In genomic region chr6:169751242-169752073, GRCh38 we compare ENCODE assay signal across 8 cellular contexts. TPM values are rescaled to one million over a fixed set of nuclear protein-coding genes. Genes with fewer than 3 reads are reported as not detected.
DNase-seq lines count a peak whose midpoint lies in the region; ATAC-seq and FAIRE-seq lines count a peak whose summit lies in the region.

DYNLT2 (minus strand) TSS chr6:169751572; CDS start chr6:169751458, 114 bp downstream.
ERMARD (plus strand) TSS chr6:169751622; CDS start chr6:169751658, 36 bp downstream.

- CTCF ChIA-PET in activated CD8-positive, alpha-beta memory T cell treated with anti-CD3 and anti-CD28 coated beads, Interleukin-2, amount 10 ng/mL, durations not matched to agents 7 days and 5 days (lab: Charles Lee): interaction anchor here (1.1 to 1.7 kb wide), 3 partner anchors 29 to 344 kb away, joined by 3 to 9 read pairs (median 3); no protein-coding TSS in a partner anchor

- peaks cover 1% of the 10 kb centered on the region for H3K9me3 Mint-ChIP-seq in activated CD8-positive, alpha-beta memory T cell treated with anti-CD3 and anti-CD28 coated beads, Interleukin-2, amount 10 ng/mL, durations not matched to agents 7 days and 5 days (ENCODE audit: low read depth)

- DNase-seq in Caki2 (ENCODE audit: low read depth) (peak; percentile 94), HTR-8/SVneo (ENCODE audit: insufficient read length, low spot score) (peak; percentile 84), NOMO-1 (lab: John Stamatoyannopoulos, UW; ENCODE audit: unreplicated experiment in 2 of 2) (peak; percentile 84 to 92), mesenteric fat pad (ENCODE audit: low spot score) (peak; percentile 98)
- DNase-seq in activated CD8-positive, alpha-beta memory T cell treated with anti-CD3 and anti-CD28 coated beads, Interleukin-2, amount 10 ng/mL, durations not matched to agents 7 days and 5 days: peak; percentile 96
- peak; percentile 90 for DNase-seq in stimulated activated CD8-positive, alpha-beta memory T cell treated with anti-CD3 and anti-CD28 coated beads, Interleukin-15, amount 100 ng/mL, for 1 hour (ENCODE audit: low read depth)

- in situ Hi-C loops in Caki2 (cut with HindIII; ENCODE audit: low pct_unique_long_range_greater_than_20kb, low sequenced_read_pairs): no loop called here

- peak; percentile 96 for ATAC-seq in GM21381 (IDR thresholded peaks at IDR 0.05; ENCODE audit: unreplicated experiment)
- peak; percentile 98 for ATAC-seq in activated CD8-positive, alpha-beta memory T cell treated with anti-CD3 and anti-CD28 coated beads, Interleukin-2, amount 10 ng/mL, durations not matched to agents 7 days and 5 days

- peak; percentile 67 for FAIRE-seq in HTR-8/SVneo (lab: Jason Lieb, UNC)

- H3K36me3 Mint-ChIP-seq in activated CD8-positive, alpha-beta memory T cell treated with anti-CD3 and anti-CD28 coated beads, Interleukin-2, amount 10 ng/mL, durations not matched to agents 7 days and 5 days: peaks cover 19% of the 10 kb centered on the region

- peaks cover 26% of the 10 kb centered on the region for H3K4me1 Mint-ChIP-seq in activated CD8-positive, alpha-beta memory T cell treated with anti-CD3 and anti-CD28 coated beads, Interleukin-2, amount 10 ng/mL, durations not matched to agents 7 days and 5 days

- H3K27me3 ChIP-seq in endocrine pancreas (ENCODE audit: control insufficient read depth, insufficient read depth, low read length): no peaks in the 10 kb centered on the region

- H3K4me3 Mint-ChIP-seq in activated CD8-positive, alpha-beta memory T cell treated with anti-CD3 and anti-CD28 coated beads, Interleukin-2, amount 10 ng/mL, durations not matched to agents 7 days and 5 days: peak within 1 kb of the TSS; percentile 89

- peak within 1 kb of the TSS; percentile 95 for H3K9ac ChIP-seq in endocrine pancreas (ENCODE audit: control insufficient read depth, insufficient read depth, low read length)

- peak within 1 kb of the TSS; percentile 94 for H3K4me3 ChIP-seq in endocrine pancreas (ENCODE audit: control insufficient read depth, insufficient read depth, low read length)

- no peaks in the 10 kb centered on the region for H3K36me3 ChIP-seq in endocrine pancreas (ENCODE audit: control insufficient read depth, insufficient read depth, low read length)

- H3K4me1 ChIP-seq in endocrine pancreas (ENCODE audit: control insufficient read depth, insufficient read depth, low read length): peaks cover 18% of the 10 kb centered on the region

- peak within 1 kb of the TSS; percentile 98 for H3K27ac Mint-ChIP-seq in activated CD8-positive, alpha-beta memory T cell treated with anti-CD3 and anti-CD28 coated beads, Interleukin-2, amount 10 ng/mL, durations not matched to agents 7 days and 5 days

- no peaks in the 10 kb centered on the region for H3K27me3 Mint-ChIP-seq in activated CD8-positive, alpha-beta memory T cell treated with anti-CD3 and anti-CD28 coated beads, Interleukin-2, amount 10 ng/mL, durations not matched to agents 7 days and 5 days

- H3K9me3 ChIP-seq in endocrine pancreas (ENCODE audit: control insufficient read depth, low read length): no peaks in the 10 kb centered on the region

RNA-seq across cellular contexts. Expression of gene DYNLT2, which starts in this region (rescaled TPM):
- total RNA-seq in Caki2 (2014; rRNA removed; shearing (Covaris generic); ENCODE audit: low replicate concordance): 0.54 and 0.81 TPM in 2 replicates
- 1 to 10 TPM; 2.0 to 3.3 TPM for total RNA-seq in activated CD8-positive, alpha-beta memory T cell treated with anti-CD3 and anti-CD28 coated beads, Interleukin-2, amount 10 ng/mL, durations not matched to agents 7 days and 5 days
- 0.71 TPM for total RNA-seq in mesenteric fat pad

RNA-seq across cellular contexts. Expression of gene ERMARD, which starts in this region (rescaled TPM):
- 9.6 and 22.8 TPM in 2 replicates for total RNA-seq in Caki2 (2014; rRNA removed; shearing (Covaris generic); ENCODE audit: low replicate concordance)
- total RNA-seq in activated CD8-positive, alpha-beta memory T cell treated with anti-CD3 and anti-CD28 coated beads, Interleukin-2, amount 10 ng/mL, durations not matched to agents 7 days and 5 days: 10 to 100 TPM; 29.3 to 36.7 TPM
- 19.8 TPM for total RNA-seq in mesenteric fat pad

Comparison
In these comparisons a context has a peak if more than half of its experiments do, and no peak if none do; other contexts are left out.
1. Peak in every context shown above with its lines: DNase-seq, ATAC-seq and H3K4me3 ChIP-seq.